In the genomic region with DNA sequence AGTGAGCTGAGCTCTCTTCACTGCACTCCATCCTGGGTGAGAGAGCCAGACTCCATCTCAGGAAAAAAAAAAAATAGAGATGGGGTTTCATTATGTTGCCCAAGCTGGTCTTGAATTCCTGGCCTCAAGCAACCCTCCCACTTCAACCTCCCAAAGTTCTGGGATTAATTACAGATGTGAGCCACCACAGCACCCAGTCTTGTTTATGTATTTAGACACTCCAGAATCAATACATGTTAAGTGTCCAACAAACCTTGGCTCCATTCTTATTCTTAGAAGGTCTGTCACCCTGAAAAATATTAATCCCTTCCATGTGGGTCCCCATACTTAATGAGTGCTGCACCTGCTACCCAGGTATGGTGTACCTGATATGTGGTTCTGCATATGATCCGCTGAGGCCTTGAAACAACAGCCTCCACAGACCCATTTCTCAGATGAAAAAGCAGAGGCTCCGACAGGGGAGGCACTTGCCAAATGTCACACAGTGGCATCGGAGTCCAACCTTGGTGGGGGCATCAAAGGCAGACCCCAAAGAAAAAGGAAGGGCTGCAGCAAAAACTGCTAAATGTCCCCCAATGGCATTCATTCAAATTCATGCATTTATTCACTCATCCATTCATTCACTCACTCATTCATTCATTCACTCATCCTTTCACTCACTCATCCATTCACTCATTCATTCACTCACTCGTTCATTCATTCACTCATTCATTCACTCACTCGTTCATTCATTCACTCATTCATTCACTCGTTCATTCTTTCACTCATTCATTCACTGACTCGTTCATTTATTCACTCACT, we compare ENCODE assay signal across 10 cellular contexts. TPM values are rescaled to one million over a fixed set of nuclear protein-coding genes. Genes with fewer than 3 reads are reported as not detected.
A peak's percentile ranks its signal among the peaks of the same experiment; 100 is the strongest.
DNase-seq lines count a peak whose midpoint lies in the region; ATAC-seq, FAIRE-seq and TF ChIP-seq lines count a peak whose summit lies in the region.
"Had no signal": no experiment of that assay in that cellular context is flagged by ENCODE, and none has a peak within 500 bp of the region (broad histone marks: within the 10 kb centered on the region; RNA-seq: fewer than 3 reads in every experiment).

No MANE protein-coding gene starts in this region.

- H3K4me2 ChIP-seq in BLaER1, result peak overlapping the region; percentile 71

- DNase-seq in GM12892 (ENCODE audit: insufficient read length), result no peak
- peak; percentile 34 for DNase-seq in amniotic epithelial cell (ENCODE audit: low read depth)
- peak; percentile 23 for DNase-seq in myocyte (ENCODE audit: low read depth)
- no peak for DNase-seq in posterior cingulate gyrus
- DNase-seq in anterior cingulate cortex (lab: John Stamatoyannopoulos, UW), result no peak
- no peak for DNase-seq in germinal center (ENCODE audit: low spot score)

- peaks cover 41% of the 10 kb centered on the region for H3K36me3 ChIP-seq in BLaER1
- H3K36me3 ChIP-seq: uterus had no signal

- intact Hi-C loops in posterior cingulate gyrus (cut with DNase I), result no loop called here

- no peaks in the 10 kb centered on the region for H4K20me1 ChIP-seq in BLaER1

- no peak for ATAC-seq in HG02642 (IDR thresholded peaks at IDR 0.05; ENCODE audit: poor library complexity, unreplicated experiment)

- peak; percentile 55 for TF ChIP-seq POLR2A in GM12892 (IDR thresholded peaks at IDR 0.05; ENCODE audit: low read depth, low read length)

- H3K27me3 ChIP-seq in BLaER1, result no peaks in the 10 kb centered on the region
- H3K27me3 ChIP-seq: SJCRH30, uterus had no signal

- H3K4me1 ChIP-seq in BLaER1, result peaks cover 36% of the 10 kb centered on the region
- H3K4me1 ChIP-seq: uterus had no signal

- peak overlapping the region; percentile 53 for H3K4me3 ChIP-seq in BLaER1
- H3K4me3 ChIP-seq: SJCRH30, uterus had no signal

- H3K9me3 ChIP-seq in BLaER1, result no peaks in the 10 kb centered on the region
- H3K9me3 ChIP-seq: SJCRH30, uterus had no signal

- no peak overlapping the region for H3K27ac ChIP-seq in BLaER1
- H3K27ac ChIP-seq: SJCRH30 had no signal

- H3K9ac ChIP-seq in BLaER1, result no peak overlapping the region

- FAIRE-seq in GM12892 (lab: Jason Lieb, UNC), result peak; percentile 27

RNA-seq across cellular contexts. Expression of a gene that starts 16.7 kb away (rescaled TPM):
- polyA plus RNA-seq in GM12892 (2012; ENCODE audit: missing spikeins), result 6.7 TPM
- total RNA-seq in myocyte, result 4.4 and 4.6 TPM in 2 replicates
- 12.0 TPM for polyA plus RNA-seq in myocyte (2012)

RNA-seq across cellular contexts. Expression of a gene that starts 23.3 kb away (rescaled TPM):
- 0.17 TPM for polyA plus RNA-seq in GM12892 (2012; ENCODE audit: missing spikeins)
- total RNA-seq in myocyte, result 42.1 and 46.4 TPM in 2 replicates
- polyA plus RNA-seq in myocyte (2012), result 2.7 TPM

RNA-seq across cellular contexts. Expression of a gene that starts 52.6 kb away (rescaled TPM):
- polyA plus RNA-seq in GM12892 (2012; ENCODE audit: missing spikeins), result 32.8 TPM
- total RNA-seq in myocyte, result 439 and 463 TPM in 2 replicates
- polyA plus RNA-seq in myocyte (2012), result 314 TPM

Comparison
In these comparisons a context has a peak if more than half of its experiments do, and no peak if none do; other contexts are left out.
1. DNase-seq: peak in amniotic epithelial cell (single experiment) and myocyte (single experiment); none in GM12892 (single experiment), posterior cingulate gyrus (0 of 10), anterior cingulate cortex (0 of 58) and germinal center (single experiment).